In genomic region chr5:42808888-42809611, GRCh38 we compare ENCODE assay signal across 17 cellular contexts. TPM values are rescaled to one million over a fixed set of nuclear protein-coding genes. Genes with fewer than 3 reads are reported as not detected.
DNase-seq lines count a peak whose midpoint lies in the region; TF ChIP-seq lines count a peak whose summit lies in the region.
"Had no signal": no experiment of that assay in that cellular context is flagged by ENCODE, and none has a peak within 500 bp of the region (broad histone marks: within the 10 kb centered on the region; RNA-seq: fewer than 3 reads in every experiment).

No MANE protein-coding gene starts in this region.

- TF ChIP-seq CTCF in VCaP (conservative IDR thresholded peaks at IDR 0.05) (no peak), epithelial cell of proximal tubule (conservative IDR thresholded peaks at IDR 0.05; ENCODE audit: low read depth, low read length) (no peak)

- no peaks in the 10 kb centered on the region for H3K9me3 Mint-ChIP-seq in activated T-helper 1 cell treated with anti-CD3 and anti-CD28 coated beads, Interleukin-12 subunit alpha, Interleukin-12 subunit beta, Interleukin-2, Interleukin-4 antibody, amounts not matched to agents 30 ng/mL and 10 ng/mL and 1 ng/mL, durations not matched to agents 14 hours and 24 hours and 36 hours
- H3K9me3 Mint-ChIP-seq: activated CD4-positive, alpha-beta memory T cell treated with anti-CD3 and anti-CD28 coated beads for 36 hours; activated naive CD8-positive, alpha-beta T cell treated with anti-CD3 and anti-CD28 coated beads for 36 hours; activated T-cell treated with anti-CD3 and anti-CD28 coated beads, Interleukin-2, amount 50 U/mL, for 4 hours; naive B cell; stimulated activated naive CD8-positive, alpha-beta T cell treated with anti-CD3 and anti-CD28 coated beads, Interleukin-15, amount 100 ng/mL, for 72 hours had no signal

- intact Hi-C loops in activated T-helper 1 cell treated with anti-CD3 and anti-CD28 coated beads, Interleukin-12 subunit alpha, Interleukin-12 subunit beta, Interleukin-2, Interleukin-4 antibody, amounts not matched to agents 30 ng/mL and 10 ng/mL and 1 ng/mL, durations not matched to agents 14 hours and 24 hours and 36 hours (cut with micrococcal nuclease), result no loop called here

- H3K27ac ChIP-seq in VCaP, result peak overlapping the region; percentile 95; the same call in 1 of the 2 replicates
- no peak overlapping the region for H3K27ac ChIP-seq in muscle layer of colon (ENCODE audit: low read depth, low read length)
- H3K27ac ChIP-seq in subcutaneous abdominal adipose tissue (ENCODE audit: low read depth, low read length), result peak overlapping the region; percentile 80
- no peak overlapping the region for H3K27ac ChIP-seq in effector memory CD4-positive, alpha-beta T cell (ENCODE audit: insufficient read depth, low read length, poor library complexity, severe bottlenecking)
- H3K27ac ChIP-seq: prostate gland had no signal

- H3K9ac ChIP-seq in muscle layer of colon (ENCODE audit: low read length) (peak overlapping the region; percentile 27), subcutaneous abdominal adipose tissue (ENCODE audit: low read length in 5 of 5) (peak overlapping the region; percentile 5 to 97 (median 75))

- H3K36me3 ChIP-seq in muscle layer of colon (ENCODE audit: insufficient read depth, low read length), result peaks cover 25% of the 10 kb centered on the region
- peaks cover 22 to 33% (median 29%) of the 10 kb centered on the region in 5 donors for H3K36me3 ChIP-seq in subcutaneous abdominal adipose tissue (ENCODE audit: control insufficient read depth in 5 of 5, insufficient read depth in 5 of 5, low read length in 5 of 5)
- H3K36me3 ChIP-seq in effector memory CD4-positive, alpha-beta T cell (ENCODE audit: control insufficient read depth, insufficient read depth, low read length), result no peaks in the 10 kb centered on the region
- H3K36me3 ChIP-seq: prostate gland had no signal

- H3K27me3 ChIP-seq in muscle layer of colon (ENCODE audit: control insufficient read depth in 1 of 2, insufficient read depth in 2 of 2, low read length in 2 of 2) (no peaks in the 10 kb centered on the region), subcutaneous abdominal adipose tissue (ENCODE audit: control insufficient read depth in 5 of 5, insufficient read depth in 4 of 5, low read length in 5 of 5) (no peaks in the 10 kb centered on the region)
- H3K27me3 ChIP-seq in effector memory CD4-positive, alpha-beta T cell (replicated peaks; ENCODE audit: control insufficient read depth, insufficient read depth, low read length, poor library complexity, severe bottlenecking), result no peaks in the 10 kb centered on the region

- DNase-seq in epithelial cell of proximal tubule (ENCODE audit: low read depth), result no peak
- no peak for DNase-seq in activated T-helper 1 cell treated with anti-CD3 and anti-CD28 coated beads, Interleukin-12 subunit alpha, Interleukin-12 subunit beta, Interleukin-2, Interleukin-4 antibody, amounts not matched to agents 30 ng/mL and 10 ng/mL and 1 ng/mL, durations not matched to agents 14 hours and 24 hours and 36 hours (ENCODE audit: low spot score)
- no peak for DNase-seq in DMS 273 (lab: John Stamatoyannopoulos, UW; ENCODE audit: unreplicated experiment)
- no peak for DNase-seq in effector memory CD4-positive, alpha-beta T cell
- no peak for DNase-seq in DMS153 (lab: John Stamatoyannopoulos, UW)
- DNase-seq: activated CD4-positive, alpha-beta memory T cell treated with anti-CD3 and anti-CD28 coated beads for 36 hours; activated naive CD8-positive, alpha-beta T cell treated with anti-CD3 and anti-CD28 coated beads for 36 hours; activated T-cell treated with anti-CD3 and anti-CD28 coated beads, Interleukin-2, amount 50 U/mL, for 4 hours; effector CD4-positive, alpha-beta T cell; kidney glomerular epithelial cell; naive B cell; NCI-H1105; stimulated activated naive CD8-positive, alpha-beta T cell treated with anti-CD3 and anti-CD28 coated beads, Interleukin-15, amount 100 ng/mL, for 72 hours had no signal

- H3K4me1 Mint-ChIP-seq in activated T-helper 1 cell treated with anti-CD3 and anti-CD28 coated beads, Interleukin-12 subunit alpha, Interleukin-12 subunit beta, Interleukin-2, Interleukin-4 antibody, amounts not matched to agents 30 ng/mL and 10 ng/mL and 1 ng/mL, durations not matched to agents 14 hours and 24 hours and 36 hours (ENCODE audit: low read depth), result no peaks in the 10 kb centered on the region
- H3K4me1 Mint-ChIP-seq: naive B cell had no signal

- no peaks in the 10 kb centered on the region for H3K36me3 Mint-ChIP-seq in activated T-helper 1 cell treated with anti-CD3 and anti-CD28 coated beads, Interleukin-12 subunit alpha, Interleukin-12 subunit beta, Interleukin-2, Interleukin-4 antibody, amounts not matched to agents 30 ng/mL and 10 ng/mL and 1 ng/mL, durations not matched to agents 14 hours and 24 hours and 36 hours (ENCODE audit: low read depth)
- H3K36me3 Mint-ChIP-seq: activated CD4-positive, alpha-beta memory T cell treated with anti-CD3 and anti-CD28 coated beads for 36 hours; naive B cell had no signal

- H3K4me3 ChIP-seq in epithelial cell of proximal tubule (ENCODE audit: low read depth, low read length) (peak overlapping the region; percentile 0), muscle layer of colon (ENCODE audit: low read depth in 1 of 2, low read length in 2 of 2) (peak overlapping the region in 1 of 2 donors; percentile 23), subcutaneous abdominal adipose tissue (ENCODE audit: low read depth in 1 of 5, low read length in 5 of 5) (peak overlapping the region; percentile 59 to 97 (median 82))
- no peak overlapping the region for H3K4me3 ChIP-seq in effector memory CD4-positive, alpha-beta T cell (ENCODE audit: insufficient read depth, low read depth, low read length, poor library complexity, severe bottlenecking)

- H3K4me1 ChIP-seq in muscle layer of colon (ENCODE audit: insufficient read depth, low read length) (peaks cover 12% of the 10 kb centered on the region), subcutaneous abdominal adipose tissue (ENCODE audit: control insufficient read depth in 5 of 5, insufficient read depth in 5 of 5, low read length in 5 of 5) (peaks cover 0 to 44% (median 34%) of the 10 kb centered on the region in 5 donors)
- no peaks in the 10 kb centered on the region for H3K4me1 ChIP-seq in effector memory CD4-positive, alpha-beta T cell (ENCODE audit: control insufficient read depth, insufficient read depth, low read length, poor library complexity, severe bottlenecking)

- H3K27ac Mint-ChIP-seq in activated T-helper 1 cell treated with anti-CD3 and anti-CD28 coated beads, Interleukin-12 subunit alpha, Interleukin-12 subunit beta, Interleukin-2, Interleukin-4 antibody, amounts not matched to agents 30 ng/mL and 10 ng/mL and 1 ng/mL, durations not matched to agents 14 hours and 24 hours and 36 hours, result no peak overlapping the region
- H3K27ac Mint-ChIP-seq: activated CD4-positive, alpha-beta memory T cell treated with anti-CD3 and anti-CD28 coated beads for 36 hours; activated naive CD8-positive, alpha-beta T cell treated with anti-CD3 and anti-CD28 coated beads for 36 hours; naive B cell had no signal

- H3K9me3 ChIP-seq in muscle layer of colon (ENCODE audit: low read length), result no peaks in the 10 kb centered on the region
- H3K9me3 ChIP-seq in subcutaneous abdominal adipose tissue (ENCODE audit: control insufficient read depth in 5 of 5, low read length in 5 of 5), result no peaks in the 10 kb centered on the region
- H3K9me3 ChIP-seq in effector memory CD4-positive, alpha-beta T cell (ENCODE audit: control insufficient read depth, low read length), result no peaks in the 10 kb centered on the region
- H3K9me3 ChIP-seq: prostate gland had no signal

- no peak overlapping the region for H3K4me3 Mint-ChIP-seq in activated T-helper 1 cell treated with anti-CD3 and anti-CD28 coated beads, Interleukin-12 subunit alpha, Interleukin-12 subunit beta, Interleukin-2, Interleukin-4 antibody, amounts not matched to agents 30 ng/mL and 10 ng/mL and 1 ng/mL, durations not matched to agents 14 hours and 24 hours and 36 hours
- H3K4me3 Mint-ChIP-seq: activated CD4-positive, alpha-beta memory T cell treated with anti-CD3 and anti-CD28 coated beads for 36 hours; activated naive CD8-positive, alpha-beta T cell treated with anti-CD3 and anti-CD28 coated beads for 36 hours; activated T-cell treated with anti-CD3 and anti-CD28 coated beads, Interleukin-2, amount 50 U/mL, for 4 hours; naive B cell; stimulated activated naive CD8-positive, alpha-beta T cell treated with anti-CD3 and anti-CD28 coated beads, Interleukin-15, amount 100 ng/mL, for 72 hours had no signal

- no peaks in the 10 kb centered on the region for H3K27me3 Mint-ChIP-seq in activated T-helper 1 cell treated with anti-CD3 and anti-CD28 coated beads, Interleukin-12 subunit alpha, Interleukin-12 subunit beta, Interleukin-2, Interleukin-4 antibody, amounts not matched to agents 30 ng/mL and 10 ng/mL and 1 ng/mL, durations not matched to agents 14 hours and 24 hours and 36 hours (ENCODE audit: insufficient read depth)
- H3K27me3 Mint-ChIP-seq: activated CD4-positive, alpha-beta memory T cell treated with anti-CD3 and anti-CD28 coated beads for 36 hours; activated naive CD8-positive, alpha-beta T cell treated with anti-CD3 and anti-CD28 coated beads for 36 hours; naive B cell; stimulated activated naive CD8-positive, alpha-beta T cell treated with anti-CD3 and anti-CD28 coated beads, Interleukin-15, amount 100 ng/mL, for 72 hours had no signal

RNA-seq across cellular contexts. Expression of gene SELENOP, which starts 2.6 kb away (rescaled TPM):
- total RNA-seq in epithelial cell of proximal tubule, result 2.1 and 11.9 TPM in 2 replicates
- not detected in 2 replicates for total RNA-seq in activated T-helper 1 cell treated with anti-CD3 and anti-CD28 coated beads, Interleukin-12 subunit alpha, Interleukin-12 subunit beta, Interleukin-2, Interleukin-4 antibody, amounts not matched to agents 30 ng/mL and 10 ng/mL and 1 ng/mL, durations not matched to agents 14 hours and 24 hours and 36 hours
- total RNA-seq: activated CD4-positive, alpha-beta memory T cell treated with anti-CD3 and anti-CD28 coated beads for 36 hours; activated naive CD8-positive, alpha-beta T cell treated with anti-CD3 and anti-CD28 coated beads for 36 hours had no signal

RNA-seq across cellular contexts. Expression of gene CCDC152, which starts 52.4 kb away (rescaled TPM):
- total RNA-seq in epithelial cell of proximal tubule, result 2.7 TPM in 2 replicates
- 4.3 and 4.9 TPM in 2 replicates for total RNA-seq in activated T-helper 1 cell treated with anti-CD3 and anti-CD28 coated beads, Interleukin-12 subunit alpha, Interleukin-12 subunit beta, Interleukin-2, Interleukin-4 antibody, amounts not matched to agents 30 ng/mL and 10 ng/mL and 1 ng/mL, durations not matched to agents 14 hours and 24 hours and 36 hours

Comparison
In these comparisons a context has a peak if more than half of its experiments do, and no peak if none do; other contexts are left out.
1. H3K27ac ChIP-seq: peak in VCaP (single experiment) and subcutaneous abdominal adipose tissue (single experiment); none in muscle layer of colon (single experiment) and effector memory CD4-positive, alpha-beta T cell (single experiment).